In genomic region chr4:53346392-53346791, GRCh38 we compare ENCODE assay signal across 8 cellular contexts. TPM values are rescaled to one million over a fixed set of nuclear protein-coding genes. Genes with fewer than 3 reads are reported as not detected.
DNase-seq lines count a peak whose midpoint lies in the region; ATAC-seq and TF ChIP-seq lines count a peak whose summit lies in the region.
"Not testable (repeated sequence)": the region's sequence is repeated elsewhere in the genome, so short reads cannot be mapped to it uniquely, and the experiment has no call there.

No MANE protein-coding gene starts in this region.

- not testable (repeated sequence) for H3K4me1 ChIP-seq in IMR-90 (ENCODE audit: control insufficient read depth, insufficient read depth, low read length); right lobe of liver
- H3K4me1 ChIP-seq in SK-N-SH (ENCODE audit: control insufficient read depth in 1 of 2, insufficient read depth in 2 of 2, low read depth in 1 of 2, low read length in 1 of 2) (peaks cover 10 to 11% of the 10 kb centered on the region in 2 experiments; a peak in 3 of 4 replicates), osteoblast (ENCODE audit: insufficient read depth, low read length) (peaks cover 14% of the 10 kb centered on the region)

- CTCF ChIA-PET in HEK293T (lab: Yijun Ruan, JAX); RWPE1 (lab: Yijun Ruan, JAX); SK-N-SH (lab: Yijun Ruan, JAX): not testable (repeated sequence)
- CTCF ChIA-PET in IMR-90 (lab: Yijun Ruan, JAX) = interaction anchor here (0.9 to 1.2 kb wide), 2 partner anchors 12 to 331 kb away, joined by 3 read pairs; no protein-coding TSS in a partner anchor

- not testable (repeated sequence) for H2BK15ac ChIP-seq in IMR-90 (ENCODE audit: low read depth, low read length)

- not testable (repeated sequence) for DNase-seq in HEK293T (ENCODE audit: extremely low spot score); IMR-90; RWPE1 (ENCODE audit: low spot score); SK-N-SH; epithelial cell of prostate (ENCODE audit: low read depth, low spot score); left lobe of liver (ENCODE audit: low spot score); right lobe of liver; osteoblast (ENCODE audit: insufficient read length, low spot score, missing footprints)

- H3K14ac ChIP-seq in IMR-90 (replicated peaks; ENCODE audit: low read depth, low read length) = not testable (repeated sequence)

- not testable (repeated sequence) for TF ChIP-seq RAD21 in IMR-90 (IDR thresholded peaks at IDR 0.05; ENCODE audit: low read length); SK-N-SH (IDR thresholded peaks at IDR 0.05; ENCODE audit: low read length)

- dilution Hi-C loops in IMR-90 (cut with HindIII; ENCODE audit: low sequenced_read_pairs, unreplicated experiment) = not testable (repeated sequence)

- not testable (repeated sequence) for H2BK120ac ChIP-seq in IMR-90 (ENCODE audit: low read depth, low read length)

- not testable (repeated sequence) for H3K27ac ChIP-seq in IMR-90 (ENCODE audit: insufficient read depth, low read length); right lobe of liver
- H3K27ac ChIP-seq in RWPE1 = peak overlapping the region; percentile 21; the same call in 1 of the 2 replicates
- peak overlapping the region; percentile 44 to 69; a peak in 3 of 4 replicates for H3K27ac ChIP-seq in SK-N-SH (ENCODE audit: low read depth in 2 of 2, low read length in 1 of 2)
- peak overlapping the region; percentile 60 for H3K27ac ChIP-seq in epithelial cell of prostate
- H3K27ac ChIP-seq in osteoblast (ENCODE audit: low read depth, low read length) = peak overlapping the region; percentile 29

- not testable (repeated sequence) for H2BK20ac ChIP-seq in IMR-90 (ENCODE audit: low read depth, low read length)

- not testable (repeated sequence) for H3K36me3 ChIP-seq in IMR-90 (ENCODE audit: control insufficient read depth, insufficient read depth, low read length); right lobe of liver
- peaks cover 3 to 11% of the 10 kb centered on the region in 2 experiments for H3K36me3 ChIP-seq in SK-N-SH (replicated peaks in 1 of 2; ENCODE audit: control insufficient read depth in 1 of 2, insufficient read depth in 2 of 2, low read length in 1 of 2)
- peaks cover 11% of the 10 kb centered on the region for H3K36me3 ChIP-seq in osteoblast (ENCODE audit: insufficient read depth, low read length)

- H3K79me2 ChIP-seq in SK-N-SH (ENCODE audit: insufficient read depth) = not testable (repeated sequence)
- H3K79me2 ChIP-seq in osteoblast (ENCODE audit: insufficient read depth, low read length) = peaks cover 37% of the 10 kb centered on the region

- not testable (repeated sequence) for H4K5ac ChIP-seq in IMR-90 (ENCODE audit: low read depth, low read length)

- H3K4ac ChIP-seq in IMR-90 (ENCODE audit: low read depth, low read length) = not testable (repeated sequence)

- not testable (repeated sequence) for H4K91ac ChIP-seq in IMR-90 (ENCODE audit: insufficient read depth, low read depth, low read length)

- H3K56ac ChIP-seq in IMR-90 (ENCODE audit: extremely low read depth, insufficient read depth, low read length) = not testable (repeated sequence)

- H3K27me3 ChIP-seq in IMR-90 (ENCODE audit: control insufficient read depth, insufficient read depth, low read length); SK-N-SH (ENCODE audit: insufficient read depth); right lobe of liver; osteoblast (ENCODE audit: insufficient read depth, low read length): not testable (repeated sequence)

- not testable (repeated sequence) for BruUV-seq in IMR-90 (replicated peaks; lab: Mats Ljungman, UMichigan)

- not testable (repeated sequence) for H3K9me1 ChIP-seq in IMR-90 (ENCODE audit: insufficient read depth, low read length)

- WGBS in IMR-90 (ENCODE audit: extremely low coverage in 2 of 2, insufficient read length in 1 of 2), 2 experiments = no CpG with 5 or more reads among the region's 2 CpGs
- 90% methylated on average over 2 of the region's 2 CpGs for WGBS in SK-N-SH (ENCODE audit: low lambda C conversion rate)
- 35% methylated on average over 2 of the region's 2 CpGs for WGBS in right lobe of liver (ENCODE audit: insufficient coverage, low coverage, low lambda C conversion rate, missing lambda C conversion rate)

- not testable (repeated sequence) for H2AFZ ChIP-seq in IMR-90 (replicated peaks; ENCODE audit: low read length, poor library complexity); osteoblast (ENCODE audit: low read length)
- H2AFZ ChIP-seq in SK-N-SH (ENCODE audit: low read depth) = peak overlapping the region; percentile 57; the same call in 1 of the 2 replicates

- not testable (repeated sequence) for TF ChIP-seq POLR2A in IMR-90 (IDR thresholded peaks at IDR 0.05; ENCODE audit: low read depth, low read length); right lobe of liver (IDR thresholded peaks at IDR 0.05)

- intact Hi-C loops in IMR-90 (cut with micrococcal nuclease); right lobe of liver (cut with DNase I): not testable (repeated sequence)

- H2AK9ac ChIP-seq in IMR-90 (replicated peaks; ENCODE audit: low read depth, low read length, poor library complexity) = not testable (repeated sequence)

- not testable (repeated sequence) for H3K9ac ChIP-seq in IMR-90 (ENCODE audit: low read depth, low read length); SK-N-SH

- H3K4me2 ChIP-seq in IMR-90 (ENCODE audit: low read depth, low read length); SK-N-SH; osteoblast (ENCODE audit: insufficient read depth, low read length): not testable (repeated sequence)

- not testable (repeated sequence) for H2AK5ac ChIP-seq in IMR-90 (ENCODE audit: low read depth, low read length)

- H4K8ac ChIP-seq in IMR-90 (ENCODE audit: low read depth in 2 of 2, low read length in 2 of 2) = not testable (repeated sequence)

- not testable (repeated sequence) for H3K18ac ChIP-seq in IMR-90 (ENCODE audit: low read depth, low read length)

- not testable (repeated sequence) for TF ChIP-seq CTCF in IMR-90 (conservative IDR thresholded peaks at IDR 0.05; ENCODE audit: low read depth, low read length); RWPE1 (conservative IDR thresholded peaks at IDR 0.05; ENCODE audit: low read depth); SK-N-SH (IDR thresholded peaks at IDR 0.05); right lobe of liver (IDR thresholded peaks at IDR 0.05); osteoblast (IDR thresholded peaks at IDR 0.05; ENCODE audit: extremely low read depth, low read depth, low read length)

- peaks cover 20% of the 10 kb centered on the region for H3F3A ChIP-seq in SK-N-SH (replicated peaks; ENCODE audit: insufficient read depth)

- peak overlapping the region; percentile 18 for H2BK5ac ChIP-seq in IMR-90 (ENCODE audit: low read depth, low read length, poor library complexity, severe bottlenecking)

- TF ChIP-seq EP300 in SK-N-SH (IDR thresholded peaks at IDR 0.05; ENCODE audit: borderline replicate concordance in 1 of 2, low read depth in 1 of 2, low read length in 1 of 2) = not testable (repeated sequence)

- not testable (repeated sequence) for H3K9me2 ChIP-seq in SK-N-SH

- ATAC-seq in IMR-90 (ENCODE audit: low read depth) = not testable (repeated sequence)
- ATAC-seq in left lobe of liver = peak; percentile 76
- ATAC-seq in right lobe of liver = peak in 3 of 4 donors; percentile 46 to 78 (median 77)

- not testable (repeated sequence) for H3K9me3 ChIP-seq in IMR-90 (ENCODE audit: control insufficient read depth, insufficient read depth, low read length); SK-N-SH; right lobe of liver; osteoblast (ENCODE audit: low read depth, low read length)

- peaks cover 0 to 13% of the 10 kb centered on the region in 2 experiments; a peak in 3 of 4 replicates for H3K79me1 ChIP-seq in IMR-90 (ENCODE audit: low read depth in 1 of 2, low read length in 2 of 2)

- POLR2A ChIA-PET in HEK293T (lab: Yijun Ruan, JAX); IMR-90 (lab: Charles Lee; ENCODE audit: unreplicated experiment); SK-N-SH (lab: Yijun Ruan, JAX): not testable (repeated sequence)
- POLR2A ChIA-PET in RWPE1 (lab: Yijun Ruan, JAX; ENCODE audit: low non-redundant PET) = interaction anchor here (1.5 kb wide), 1 partner anchor 20 kb away, joined by 3 read pairs; the partner anchor contains the start of gene SCFD2

- not testable (repeated sequence) for H3K4me3 ChIP-seq in IMR-90 (ENCODE audit: insufficient read depth, low read depth, low read length); SK-N-SH (ENCODE audit: low read depth in 2 of 2, low read length in 1 of 2); right lobe of liver; osteoblast (ENCODE audit: insufficient read depth, low read length)

- in situ Hi-C loops in IMR-90 (cut with MboI; ENCODE audit: low sequenced_read_pairs) = not testable (repeated sequence)

- H3K23ac ChIP-seq in IMR-90 (ENCODE audit: low read depth, low read length) = not testable (repeated sequence)

- H4K20me1 ChIP-seq in IMR-90 (ENCODE audit: insufficient read depth, low read length); SK-N-SH (ENCODE audit: insufficient read depth); osteoblast (ENCODE audit: insufficient read depth, low read length): not testable (repeated sequence)

RNA-seq across cellular contexts. Expression of gene SCFD2, which starts 19.5 kb away (rescaled TPM):
- total RNA-seq in IMR-90 (2012; rRNA removed) (51.9 and 62.4 TPM in 2 replicates), left lobe of liver (9.4 TPM), right lobe of liver (10 to 100 TPM in 3 of 6 experiments, 1 to 10 TPM in 3; 7.6 to 17.1 (median 10.3) TPM), osteoblast (24.2 and 27.7 TPM in 2 replicates)
- polyA plus RNA-seq in IMR-90 (2012; rRNA removed) (18.9 and 19.8 TPM in 2 replicates), SK-N-SH (2012; rRNA removed) (14.1 and 16.0 TPM in 2 replicates)
- 12.1 and 13.6 TPM in 2 replicates for polyA plus RNA-seq in IMR-90 (2012; cell fraction: cytosol; rRNA removed)
- polyA plus RNA-seq in IMR-90 (2012; cell fraction: nucleus; rRNA removed; ENCODE audit: low replicate concordance) = 9.8 and 11.1 TPM in 2 replicates
- polyA plus RNA-seq in SK-N-SH (2012; cell fraction: cytosol; rRNA removed) = 7.7 and 11.6 TPM in 2 replicates
- polyA plus RNA-seq in SK-N-SH (2012; cell fraction: nucleus; rRNA removed) = 12.6 and 15.1 TPM in 2 replicates

RNA-seq across cellular contexts. Expression of gene FIP1L1, which starts 31.0 kb away (rescaled TPM):
- 37.5 and 48.9 TPM in 2 replicates for total RNA-seq in IMR-90 (2012; rRNA removed)
- 28.6 and 31.1 TPM in 2 replicates for polyA plus RNA-seq in IMR-90 (2012; rRNA removed)
- polyA plus RNA-seq in IMR-90 (2012; cell fraction: cytosol; rRNA removed) = 6.6 and 12.8 TPM in 2 replicates
- polyA plus RNA-seq in IMR-90 (2012; cell fraction: nucleus; rRNA removed; ENCODE audit: low replicate concordance) = 6.9 and 47.0 TPM in 2 replicates
- 20.2 and 20.3 TPM in 2 replicates for polyA plus RNA-seq in SK-N-SH (2012; rRNA removed)
- 23.4 and 28.6 TPM in 2 replicates for polyA plus RNA-seq in SK-N-SH (2012; cell fraction: cytosol; rRNA removed)
- 31.3 and 38.8 TPM in 2 replicates for polyA plus RNA-seq in SK-N-SH (2012; cell fraction: nucleus; rRNA removed)
- total RNA-seq in left lobe of liver = 13.4 TPM
- total RNA-seq in right lobe of liver = 10 to 100 TPM; 12.9 to 19.7 (median 18.9) TPM
- 77.5 and 78.2 TPM in 2 replicates for total RNA-seq in osteoblast
